Comparison of ENCODE assay signal across 8 cellular contexts in genomic region chr10:32983333-32983909, GRCh38. TPM values are rescaled to one million over a fixed set of nuclear protein-coding genes. Genes with fewer than 3 reads are reported as not detected.
DNase-seq lines count a peak whose midpoint lies in the region; ATAC-seq, FAIRE-seq and TF ChIP-seq lines count a peak whose summit lies in the region.

No MANE protein-coding gene starts in this region.

- peak overlapping the region in 1 of 2 donors; percentile 49 for H3K4me3 Mint-ChIP-seq in activated T-cell treated with anti-CD3 and anti-CD28 coated beads, Interleukin-2, amount 50 U/mL, for 72 hours

- no peak for TF ChIP-seq CTCF in cardiac muscle cell (IDR thresholded peaks at IDR 0.05; ENCODE audit: low read depth, low read length)
- no peak for TF ChIP-seq CTCF in kidney epithelial cell (IDR thresholded peaks at IDR 0.05; ENCODE audit: insufficient read depth, low read length, poor library complexity, severe bottlenecking)

- H3K4me1 Mint-ChIP-seq in activated T-cell treated with anti-CD3 and anti-CD28 coated beads, Interleukin-2, amount 50 U/mL, for 72 hours (ENCODE audit: low read depth): peaks cover 32% of the 10 kb centered on the region

- DNase-seq in cardiac muscle cell (ENCODE audit: low read depth in 1 of 2, low spot score in 1 of 2) (peak in 1 of 2 donors; percentile 87), right cardiac atrium (no peak), kidney epithelial cell (ENCODE audit: low read depth) (peak; percentile 89), urothelium cell line (ENCODE audit: low spot score) (peak; percentile 81), NCI-H1092 (lab: John Stamatoyannopoulos, UW) (no peak), globus pallidus (ENCODE audit: low spot score) (no peak)
- peak; percentile 35 to 38 for DNase-seq in activated T-cell treated with anti-CD3 and anti-CD28 coated beads, Interleukin-2, amount 50 U/mL, for 72 hours

- H3K9me3 Mint-ChIP-seq in activated T-cell treated with anti-CD3 and anti-CD28 coated beads, Interleukin-2, amount 50 U/mL, for 72 hours: no peaks in the 10 kb centered on the region

- H3K9me3 ChIP-seq in cardiac muscle cell (ENCODE audit: low read depth) (no peaks in the 10 kb centered on the region), right cardiac atrium (ENCODE audit: control insufficient read depth, low read length) (no peaks in the 10 kb centered on the region)

- no peaks in the 10 kb centered on the region for H3K27me3 Mint-ChIP-seq in activated T-cell treated with anti-CD3 and anti-CD28 coated beads, Interleukin-2, amount 50 U/mL, for 72 hours (ENCODE audit: low read depth)

- peak; percentile 13 for FAIRE-seq in urothelium cell line (lab: Jason Lieb, UNC)

- WGBS in right cardiac atrium: 79% methylated on average over 3 of the region's 3 CpGs

- H3K36me3 Mint-ChIP-seq in activated T-cell treated with anti-CD3 and anti-CD28 coated beads, Interleukin-2, amount 50 U/mL, for 72 hours (ENCODE audit: insufficient read depth in 2 of 2): no peaks in the 10 kb centered on the region

- no peaks in the 10 kb centered on the region for H3K27me3 ChIP-seq in cardiac muscle cell
- H3K27me3 ChIP-seq in right cardiac atrium (ENCODE audit: control insufficient read depth, insufficient read depth): no peaks in the 10 kb centered on the region
- H3K27me3 ChIP-seq in kidney epithelial cell (ENCODE audit: control insufficient read depth, insufficient read depth, low read length): no peaks in the 10 kb centered on the region

- H3K27ac Mint-ChIP-seq in activated T-cell treated with anti-CD3 and anti-CD28 coated beads, Interleukin-2, amount 50 U/mL, for 72 hours: peak overlapping the region; percentile 65

- intact Hi-C loops in right cardiac atrium (cut with DNase I): no loop called here

- ATAC-seq in right cardiac atrium (no peak), HG03039 (IDR thresholded peaks at IDR 0.05; ENCODE audit: unreplicated experiment) (no peak)
- peak; percentile 31 to 49 for ATAC-seq in activated T-cell treated with anti-CD3 and anti-CD28 coated beads, Interleukin-2, amount 50 U/mL, for 72 hours (replicated peaks in 1 of 2)

- H3K4me1 ChIP-seq in cardiac muscle cell (ENCODE audit: low read depth) (peaks cover 6% of the 10 kb centered on the region), right cardiac atrium (ENCODE audit: control insufficient read depth, insufficient read depth, low read length) (peaks cover 6% of the 10 kb centered on the region)

- H3K27ac ChIP-seq in cardiac muscle cell: peak overlapping the region; percentile 19
- H3K27ac ChIP-seq in right cardiac atrium (ENCODE audit: low read length): no peak overlapping the region

- no peaks in the 10 kb centered on the region for H3K36me3 ChIP-seq in cardiac muscle cell
- no peaks in the 10 kb centered on the region for H3K36me3 ChIP-seq in kidney epithelial cell (ENCODE audit: control insufficient read depth, insufficient read depth, low read length)

- H3K4me3 ChIP-seq in cardiac muscle cell: no peak overlapping the region
- no peak overlapping the region for H3K4me3 ChIP-seq in right cardiac atrium (ENCODE audit: low read length)
- no peak overlapping the region for H3K4me3 ChIP-seq in kidney epithelial cell (ENCODE audit: low read depth, low read length)

RNA-seq across cellular contexts. Expression of gene ITGB1, which starts 25.4 kb away (rescaled TPM):
- 490 and 576 TPM in 2 replicates for total RNA-seq in cardiac muscle cell
- 321 and 326 TPM in 2 replicates for polyA plus RNA-seq in cardiac muscle cell
- total RNA-seq in right cardiac atrium: 100 to 1,000 TPM; 453 to 583 (median 494) TPM
- polyA plus RNA-seq in right cardiac atrium: 259 TPM
- 10 to 100 TPM; 52.3 to 91.2 TPM for total RNA-seq in activated T-cell treated with anti-CD3 and anti-CD28 coated beads, Interleukin-2, amount 50 U/mL, for 72 hours
- total RNA-seq in kidney epithelial cell: 1,462 and 2,227 TPM in 2 replicates

Comparison
In these comparisons a context has a peak if more than half of its experiments do, and no peak if none do; other contexts are left out.
1. DNase-seq: peak in activated T-cell treated with anti-CD3 and anti-CD28 coated beads, Interleukin-2, amount 50 U/mL, for 72 hours (2 of 2), kidney epithelial cell (single experiment) and urothelium cell line (single experiment); none in right cardiac atrium (0 of 3), NCI-H1092 (single experiment) and globus pallidus (single experiment).
2. ATAC-seq: peak in activated T-cell treated with anti-CD3 and anti-CD28 coated beads, Interleukin-2, amount 50 U/mL, for 72 hours (2 of 2); none in right cardiac atrium (0 of 2) and HG03039 (single experiment).